Comparison of ENCODE assay signal across 11 cellular contexts in genomic region chr2:98027535-98027934, GRCh38.
DNase-seq lines count a peak whose midpoint lies in the region; ATAC-seq lines count a peak whose summit lies in the region.
"Had no signal": no experiment of that assay in that cellular context is flagged by ENCODE, and none has a peak within 500 bp of the region (broad histone marks: within the 10 kb centered on the region; RNA-seq: fewer than 3 reads in every experiment).

No MANE protein-coding gene starts in this region.

- no peaks in the 10 kb centered on the region for H3K36me3 Mint-ChIP-seq in memory B cell

- no peaks in the 10 kb centered on the region for H3K27me3 Mint-ChIP-seq in memory B cell

- no peaks in the 10 kb centered on the region for H3K9me3 Mint-ChIP-seq in memory B cell

- DNase-seq in memory B cell (ENCODE audit: low spot score in 2 of 2) (peak; percentile 47 to 57), iPS-NIHi7 (ENCODE audit: extremely low spot score) (no peak), kidney glomerular epithelial cell (lab: John Stamatoyannopoulos, UW) (no peak), inferior parietal cortex (ENCODE audit: extremely low spot score) (no peak), kidney tubule cell (ENCODE audit: low spot score) (no peak)
- DNase-seq: left ventricle myocardium inferior, Right ventricle myocardium superior, upper lobe of left lung had no signal

- peaks cover 34% of the 10 kb centered on the region for H3K4me1 Mint-ChIP-seq in memory B cell

- H3K4me3 Mint-ChIP-seq in memory B cell = peak overlapping the region; percentile 77

- H3K27ac Mint-ChIP-seq in memory B cell = peak overlapping the region; percentile 90

- ATAC-seq in GM18517 (IDR thresholded peaks at IDR 0.05; ENCODE audit: unreplicated experiment) = peak; percentile 33
- ATAC-seq in GM21529 (IDR thresholded peaks at IDR 0.05; ENCODE audit: unreplicated experiment) = peak; percentile 27
- peak; percentile 51 for ATAC-seq in HG03354 (IDR thresholded peaks at IDR 0.05; ENCODE audit: poor library complexity, severe bottlenecking, unreplicated experiment)
- peak; percentile 82 for ATAC-seq in memory B cell (ENCODE audit: low read depth)

Comparison
In these comparisons a context has a peak if more than half of its experiments do, and no peak if none do; other contexts are left out.
1. ATAC-seq: peak in every context shown above with its lines; median percentile 82 in memory B cell; 51 in HG03354; 33 in GM18517; 27 in GM21529.
2. DNase-seq: peak in memory B cell (2 of 2); none in iPS-NIHi7 (single experiment), kidney glomerular epithelial cell (single experiment), inferior parietal cortex (single experiment) and kidney tubule cell (single experiment).